In genomic region chr3:113783980-113784379, GRCh38 we compare ENCODE assay signal across 9 cellular contexts. TPM values are rescaled to one million over a fixed set of nuclear protein-coding genes. Genes with fewer than 3 reads are reported as not detected.
A peak's percentile ranks its signal among the peaks of the same experiment; 100 is the strongest.
DNase-seq lines count a peak whose midpoint lies in the region; ATAC-seq, FAIRE-seq and TF ChIP-seq lines count a peak whose summit lies in the region.
"Had no signal": no experiment of that assay in that cellular context is flagged by ENCODE, and none has a peak within 500 bp of the region (broad histone marks: within the 10 kb centered on the region; RNA-seq: fewer than 3 reads in every experiment).

No MANE protein-coding gene starts in this region.

- H3K9me3 ChIP-seq in right lobe of liver: no peaks in the 10 kb centered on the region
- H3K9me3 ChIP-seq in HepG2 (ENCODE audit: low read length): no peaks in the 10 kb centered on the region
- no peaks in the 10 kb centered on the region for H3K9me3 ChIP-seq in lower lobe of right lung

- POLR2A ChIA-PET in HepG2 (lab: Yijun Ruan, JAX): no interaction called here
- POLR2A ChIA-PET in WTC11 (lab: Charles Lee): no interaction called here

- no peak overlapping the region for H3K4me3 Mint-ChIP-seq in WTC11
- H3K4me3 Mint-ChIP-seq in Calu3 (ENCODE audit: low read depth, unreplicated experiment): no peak overlapping the region

- CTCF ChIA-PET in HepG2 (lab: Yijun Ruan, JAX; ENCODE audit: low intra/inter-chr PET ratio, low total read pairs) (no interaction called here), WTC11 (lab: Charles Lee) (interaction anchor here (1.1 kb wide), 2 partner anchors 39 to 48 kb away, joined by 3 to 6 read pairs; no protein-coding TSS in a partner anchor), Calu3 (lab: Charles Lee) (no interaction called here)

- no peak for FAIRE-seq in HepG2 (lab: Jason Lieb, UNC)

- no peak overlapping the region for H3K9ac ChIP-seq in HepG2 (ENCODE audit: insufficient read depth, low read depth, low read length)

- TF ChIP-seq EP300 in HepG2 (IDR thresholded peaks at IDR 0.05; ENCODE audit: low read depth in 2 of 2, low read length in 2 of 2) (no peak), HepG2 (CRISPR knock-in tag; IDR thresholded peaks at IDR 0.05; ENCODE audit: borderline replicate concordance) (no peak)

- H3K27ac Mint-ChIP-seq in WTC11: peak overlapping the region; percentile 84
- no peak overlapping the region for H3K27ac Mint-ChIP-seq in Calu3 (ENCODE audit: unreplicated experiment)

- H3K27me3 ChIP-seq in right lobe of liver: no peaks in the 10 kb centered on the region
- no peaks in the 10 kb centered on the region for H3K27me3 ChIP-seq in HepG2 (ENCODE audit: control insufficient read depth in 1 of 2, insufficient read depth in 2 of 2, low read length in 2 of 2)
- H3K27me3 ChIP-seq in lower lobe of right lung (ENCODE audit: low read depth): no peaks in the 10 kb centered on the region

- H3K4me3 ChIP-seq in right lobe of liver (no peak overlapping the region), HepG2 (replicated peaks in 1 of 3; ENCODE audit: insufficient read depth in 1 of 3, low read depth in 2 of 3, low read length in 3 of 3) (no peak overlapping the region), lower lobe of right lung (no peak overlapping the region)

- H2AFZ ChIP-seq in HepG2 (ENCODE audit: low read length): no peak overlapping the region

- no peaks in the 10 kb centered on the region for H3K79me2 ChIP-seq in HepG2 (ENCODE audit: insufficient read depth, low read length)

- H3K27ac ChIP-seq in right lobe of liver (peak overlapping the region in 1 of 3 donors; percentile 9), HepG2 (ENCODE audit: extremely low read length, insufficient read depth, low read length) (no peak overlapping the region), lower lobe of right lung (peak overlapping the region; percentile 2)

- TF ChIP-seq RAD21 in HepG2 (CRISPR knock-in tag; IDR thresholded peaks at IDR 0.05): no peak

- H3K4me1 Mint-ChIP-seq in WTC11: peaks cover 9% of the 10 kb centered on the region
- no peaks in the 10 kb centered on the region for H3K4me1 Mint-ChIP-seq in Calu3 (ENCODE audit: low read depth, unreplicated experiment)

- in situ Hi-C loops in HepG2 (cut with HindIII; ENCODE audit: extremely low pct_ligation_motif_present, low pct_unique_long_range_greater_than_20kb): no loop called here

- TF ChIP-seq POLR2A in right lobe of liver (IDR thresholded peaks at IDR 0.05): no peak
- no peak for TF ChIP-seq POLR2A in HepG2 (IDR thresholded peaks at IDR 0.05; ENCODE audit: insufficient read depth in 1 of 2, low read depth in 2 of 2, low read length in 2 of 2)

- H3K4me1 ChIP-seq in right lobe of liver: no peaks in the 10 kb centered on the region
- H3K4me1 ChIP-seq in HepG2 (ENCODE audit: insufficient read depth, low read length): peaks cover 4% of the 10 kb centered on the region; the same call in 1 of the 2 replicates
- H3K4me1 ChIP-seq in lower lobe of right lung: peaks cover 18% of the 10 kb centered on the region

- DNase-seq in right lobe of liver: no peak
- no peak for DNase-seq in HepG2 (ENCODE audit: low spot score)
- DNase-seq in WTC11 (ENCODE audit: low spot score): no peak
- no peak for DNase-seq in lower lobe of right lung
- no peak for DNase-seq in Calu3
- DNase-seq: T1000 had no signal

- H3K27me3 Mint-ChIP-seq in WTC11 (ENCODE audit: low read depth) (no peaks in the 10 kb centered on the region), Calu3 (ENCODE audit: unreplicated experiment) (no peaks in the 10 kb centered on the region)

- H4K20me1 ChIP-seq in HepG2 (ENCODE audit: insufficient read depth, low read length): no peaks in the 10 kb centered on the region; the same call in 1 of the 2 replicates

- H3K36me3 Mint-ChIP-seq in WTC11 (peaks cover 10% of the 10 kb centered on the region), Calu3 (ENCODE audit: insufficient read depth, unreplicated experiment) (no peaks in the 10 kb centered on the region)

- no peak overlapping the region for H3K4me2 ChIP-seq in HepG2 (ENCODE audit: low read depth, low read length)

- TF ChIP-seq CTCF in right lobe of liver (IDR thresholded peaks at IDR 0.05): no peak
- no peak for TF ChIP-seq CTCF in HepG2 (CRISPR knock-in tag; IDR thresholded peaks at IDR 0.05)
- no peak for TF ChIP-seq CTCF in WTC11 (IDR thresholded peaks at IDR 0.05)
- no peak for TF ChIP-seq CTCF in lower lobe of right lung (IDR thresholded peaks at IDR 0.05)
- TF ChIP-seq CTCF in Calu3 (IDR thresholded peaks at IDR 0.05; ENCODE audit: unreplicated experiment): no peak

- H3K9me3 Mint-ChIP-seq in WTC11: no peaks in the 10 kb centered on the region
- H3K9me3 Mint-ChIP-seq in Calu3 (ENCODE audit: low read depth, unreplicated experiment): no peaks in the 10 kb centered on the region

- H3K36me3 ChIP-seq in right lobe of liver (peaks cover 0 to 40% (median 2%) of the 10 kb centered on the region in 4 donors), HepG2 (replicated peaks in 1 of 2; ENCODE audit: control insufficient read depth in 1 of 2, insufficient read depth in 2 of 2, low read length in 2 of 2) (peaks cover 5 to 18% of the 10 kb centered on the region in 2 experiments), lower lobe of right lung (peaks cover 61% of the 10 kb centered on the region)

- intact Hi-C loops in right lobe of liver (cut with DNase I): no loop called here
- intact Hi-C loops in HepG2 (cut with micrococcal nuclease; ENCODE audit: unreplicated experiment): no loop called here
- intact Hi-C loops in lower lobe of right lung (cut with DNase I): no loop called here
- intact Hi-C loops in Calu3 (cut with micrococcal nuclease; ENCODE audit: unreplicated experiment): no loop called here

- ATAC-seq in right lobe of liver (peak in 3 of 4 donors; percentile 28 to 43 (median 38)), HepG2 (no peak), WTC11 (peak; percentile 71), lower lobe of right lung (no peak), HG03442 (IDR thresholded peaks at IDR 0.05; ENCODE audit: unreplicated experiment) (no peak), HG02623 (IDR thresholded peaks at IDR 0.05; ENCODE audit: unreplicated experiment) (no peak), HG03469 (IDR thresholded peaks at IDR 0.05; ENCODE audit: unreplicated experiment) (no peak)

- WGBS in right lobe of liver (ENCODE audit: insufficient coverage, low coverage, low lambda C conversion rate, missing lambda C conversion rate): 53% methylated on average over 4 of the region's 4 CpGs
- WGBS in HepG2 (ENCODE audit: low lambda C conversion rate): 98% methylated on average over 4 of the region's 4 CpGs

- BruUV-seq in HepG2 (replicated peaks; lab: Mats Ljungman, UMichigan) (no TSS peak), Calu3 (replicated peaks; lab: Mats Ljungman, UMichigan) (no TSS peak)

RNA-seq across cellular contexts. Expression of gene ATP6V1A, which starts 37.1 kb away (rescaled TPM):
- total RNA-seq in right lobe of liver: 10 to 100 TPM; 39.6 to 52.7 (median 47.7) TPM
- total RNA-seq in HepG2 (2016; rRNA removed; fragmentation: Illumina TruSeq; extraction: Trizol): 95.1 and 171 TPM in 2 replicates
- total RNA-seq in HepG2 (2016; cell fraction: cytosol; rRNA removed; fragmentation: Illumina TruSeq; extraction: Trizol; ENCODE audit: low read depth): 4.1 and 4.6 TPM in 2 replicates
- 94.7 and 166 TPM in 2 replicates for total RNA-seq in HepG2 (2016; cell fraction: insoluble cytoplasmic fraction; rRNA removed; fragmentation: Illumina TruSeq; extraction: Trizol)
- 18.8 and 23.0 TPM in 2 replicates for total RNA-seq in HepG2 (2016; cell fraction: membrane; rRNA removed; fragmentation: Illumina TruSeq; extraction: Trizol)
- 48.7 and 55.1 TPM in 2 replicates for total RNA-seq in HepG2 (2016; cell fraction: nucleus; rRNA removed; fragmentation: Illumina TruSeq; extraction: Trizol)
- 21.7 and 23.4 TPM in 2 replicates for polyA plus RNA-seq in HepG2 (2011; rRNA removed)
- polyA plus RNA-seq in HepG2 (2011; cell fraction: cytosol; rRNA removed): 10.7 and 17.6 TPM in 2 replicates
- polyA plus RNA-seq in HepG2 (2011; cell fraction: nucleus; rRNA removed): 4.8 and 6.2 TPM in 2 replicates
- 17.0 and 26.8 TPM in 2 replicates for polyA plus RNA-seq in HepG2 (2012)
- 1.5 TPM in 2 replicates for polyA plus RNA-seq in HepG2 (2016; cell fraction: cytosol; fragmentation: Illumina TruSeq; extraction: Trizol; ENCODE audit: low read depth)
- polyA plus RNA-seq in HepG2 (2016; cell fraction: insoluble cytoplasmic fraction; fragmentation: Illumina TruSeq; extraction: Trizol; ENCODE audit: low read depth): 61.1 and 63.7 TPM in 2 replicates
- polyA plus RNA-seq in HepG2 (2016; cell fraction: membrane; fragmentation: Illumina TruSeq; extraction: Trizol; ENCODE audit: low read depth): 5.9 and 6.6 TPM in 2 replicates
- 37.6 and 38.2 TPM in 2 replicates for polyA plus RNA-seq in HepG2 (2016; cell fraction: nucleus; fragmentation: Illumina TruSeq; extraction: Trizol; ENCODE audit: insufficient read depth, low read depth)
- polyA minus RNA-seq in HepG2 (2011; rRNA and poly(A)+ RNA removed; ENCODE audit: low replicate concordance): 33.3 and 77.8 TPM in 2 replicates
- polyA minus RNA-seq in HepG2 (2011; cell fraction: cytosol; rRNA and poly(A)+ RNA removed): 39.8 and 40.8 TPM in 2 replicates
- polyA minus RNA-seq in HepG2 (2011; cell fraction: nucleus; rRNA and poly(A)+ RNA removed): 19.3 and 28.3 TPM in 2 replicates
- 85.6 to 90.7 TPM (median 88.9 TPM) in 3 replicates for total RNA-seq in WTC11 (2021)
- total RNA-seq in lower lobe of right lung: 104 TPM
- 56.6 and 65.2 TPM in 2 replicates for total RNA-seq in Calu3 (2022)

RNA-seq across cellular contexts. Expression of gene NAA50, which starts 37.9 kb away (rescaled TPM):
- 100 to 1,000 TPM in 2 of 6 experiments, 10 to 100 TPM in 4; 56.1 to 130 (median 60.9) TPM for total RNA-seq in right lobe of liver
- total RNA-seq in HepG2 (2016; rRNA removed; fragmentation: Illumina TruSeq; extraction: Trizol): 233 and 352 TPM in 2 replicates
- total RNA-seq in HepG2 (2016; cell fraction: cytosol; rRNA removed; fragmentation: Illumina TruSeq; extraction: Trizol; ENCODE audit: low read depth): 12.6 and 14.6 TPM in 2 replicates
- total RNA-seq in HepG2 (2016; cell fraction: insoluble cytoplasmic fraction; rRNA removed; fragmentation: Illumina TruSeq; extraction: Trizol): 240 and 363 TPM in 2 replicates
- total RNA-seq in HepG2 (2016; cell fraction: membrane; rRNA removed; fragmentation: Illumina TruSeq; extraction: Trizol): 93.6 and 101 TPM in 2 replicates
- total RNA-seq in HepG2 (2016; cell fraction: nucleus; rRNA removed; fragmentation: Illumina TruSeq; extraction: Trizol): 92.1 and 103 TPM in 2 replicates
- 30.2 and 30.3 TPM in 2 replicates for polyA plus RNA-seq in HepG2 (2011; rRNA removed)
- 28.8 and 35.6 TPM in 2 replicates for polyA plus RNA-seq in HepG2 (2011; cell fraction: cytosol; rRNA removed)
- polyA plus RNA-seq in HepG2 (2011; cell fraction: nucleus; rRNA removed): 19.7 and 21.7 TPM in 2 replicates
- 89.2 and 99.4 TPM in 2 replicates for polyA plus RNA-seq in HepG2 (2012)
- polyA plus RNA-seq in HepG2 (2016; cell fraction: cytosol; fragmentation: Illumina TruSeq; extraction: Trizol; ENCODE audit: low read depth): 12.6 and 13.9 TPM in 2 replicates
- polyA plus RNA-seq in HepG2 (2016; cell fraction: insoluble cytoplasmic fraction; fragmentation: Illumina TruSeq; extraction: Trizol; ENCODE audit: low read depth): 253 and 261 TPM in 2 replicates
- polyA plus RNA-seq in HepG2 (2016; cell fraction: membrane; fragmentation: Illumina TruSeq; extraction: Trizol; ENCODE audit: low read depth): 48.2 and 51.0 TPM in 2 replicates
- 111 TPM in 2 replicates for polyA plus RNA-seq in HepG2 (2016; cell fraction: nucleus; fragmentation: Illumina TruSeq; extraction: Trizol; ENCODE audit: insufficient read depth, low read depth)
- 32.6 and 46.0 TPM in 2 replicates for polyA minus RNA-seq in HepG2 (2011; rRNA and poly(A)+ RNA removed; ENCODE audit: low replicate concordance)
- polyA minus RNA-seq in HepG2 (2011; cell fraction: cytosol; rRNA and poly(A)+ RNA removed): 49.0 and 66.5 TPM in 2 replicates
- 21.6 and 26.0 TPM in 2 replicates for polyA minus RNA-seq in HepG2 (2011; cell fraction: nucleus; rRNA and poly(A)+ RNA removed)
- 170 to 193 TPM (median 175 TPM) in 3 replicates for total RNA-seq in WTC11 (2021)
- total RNA-seq in lower lobe of right lung: 83.3 TPM
- total RNA-seq in Calu3 (2022): 155 and 156 TPM in 2 replicates

RNA-seq across cellular contexts. Expression of gene GRAMD1C, which starts 54.6 kb away (rescaled TPM):
- total RNA-seq in right lobe of liver: 10 to 100 TPM in 4 of 6 experiments, 1 to 10 TPM in 2; 7.6 to 16.9 (median 11.1) TPM
- not detected in 2 replicates for total RNA-seq in HepG2 (2016; rRNA removed; fragmentation: Illumina TruSeq; extraction: Trizol)
- total RNA-seq in HepG2 (2016; cell fraction: cytosol; rRNA removed; fragmentation: Illumina TruSeq; extraction: Trizol; ENCODE audit: low read depth): not detected in 2 replicates
- total RNA-seq in HepG2 (2016; cell fraction: insoluble cytoplasmic fraction; rRNA removed; fragmentation: Illumina TruSeq; extraction: Trizol): 0.27 and 0.30 TPM in 2 replicates
- total RNA-seq in HepG2 (2016; cell fraction: membrane; rRNA removed; fragmentation: Illumina TruSeq; extraction: Trizol): not detected in 2 replicates
- not detected in 2 replicates for total RNA-seq in HepG2 (2016; cell fraction: nucleus; rRNA removed; fragmentation: Illumina TruSeq; extraction: Trizol)
- polyA plus RNA-seq in HepG2 (2011; rRNA removed): 0.45 and 1.0 TPM in 2 replicates
- 0.03 and 0.06 TPM in 2 replicates for polyA plus RNA-seq in HepG2 (2011; cell fraction: cytosol; rRNA removed)
- 0.63 and 1.2 TPM in 2 replicates for polyA plus RNA-seq in HepG2 (2011; cell fraction: nucleus; rRNA removed)
- polyA plus RNA-seq in HepG2 (2012): 0.16 and 0.31 TPM in 2 replicates
- not detected in 2 replicates for polyA plus RNA-seq in HepG2 (2016; cell fraction: cytosol; fragmentation: Illumina TruSeq; extraction: Trizol; ENCODE audit: low read depth)
- not detected in 2 replicates for polyA plus RNA-seq in HepG2 (2016; cell fraction: insoluble cytoplasmic fraction; fragmentation: Illumina TruSeq; extraction: Trizol; ENCODE audit: low read depth)
- polyA plus RNA-seq in HepG2 (2016; cell fraction: membrane; fragmentation: Illumina TruSeq; extraction: Trizol; ENCODE audit: low read depth): not detected in 2 replicates
- 0.12 TPM in 1 of 2 replicates, not detected in the other for polyA plus RNA-seq in HepG2 (2016; cell fraction: nucleus; fragmentation: Illumina TruSeq; extraction: Trizol; ENCODE audit: insufficient read depth, low read depth)
- polyA minus RNA-seq in HepG2 (2011; rRNA and poly(A)+ RNA removed; ENCODE audit: low replicate concordance): 0.51 TPM in 1 of 2 replicates, not detected in the other
- not detected in 2 replicates for polyA minus RNA-seq in HepG2 (2011; cell fraction: cytosol; rRNA and poly(A)+ RNA removed)
- 1.5 and 3.5 TPM in 2 replicates for polyA minus RNA-seq in HepG2 (2011; cell fraction: nucleus; rRNA and poly(A)+ RNA removed)
- 2.6 to 3.5 TPM (median 2.8 TPM) in 3 replicates for total RNA-seq in WTC11 (2021)
- 9.2 TPM for total RNA-seq in lower lobe of right lung
- 5.0 and 6.3 TPM in 2 replicates for total RNA-seq in Calu3 (2022)

Comparison
In these comparisons a context has a peak if more than half of its experiments do, and no peak if none do; other contexts are left out.
1. ATAC-seq: peak in right lobe of liver (3 of 4) and WTC11 (single experiment); none in HepG2 (single experiment), lower lobe of right lung (0 of 2), HG03442 (single experiment), HG02623 (single experiment) and HG03469 (single experiment).